In genomic region chr14:62696969-62697328, GRCh38 we compare ENCODE assay signal across 19 cellular contexts.
"Had no signal": no experiment of that assay in that cellular context is flagged by ENCODE, and none has a peak within 500 bp of the region (broad histone marks: within the 10 kb centered on the region; RNA-seq: fewer than 3 reads in every experiment).

No MANE protein-coding gene starts in this region.

- H3K27ac Mint-ChIP-seq: dendritic cell treated with granulocyte-macrophage colony-stimulating factor and Interleukin-4, amounts not matched to agents 40 ng/mL and 50 ng/mL, for 4 days; effector memory CD8-positive, alpha-beta T cell; naive thymus-derived CD4-positive, alpha-beta T cell had no signal

- H3K36me3 Mint-ChIP-seq: naive thymus-derived CD4-positive, alpha-beta T cell; type B pancreatic cell had no signal

- H3K9me3 Mint-ChIP-seq: nephron progenitor cell had no signal

- H3K4me3 Mint-ChIP-seq: dendritic cell treated with granulocyte-macrophage colony-stimulating factor and Interleukin-4, amounts not matched to agents 40 ng/mL and 50 ng/mL, for 4 days; effector memory CD8-positive, alpha-beta T cell; nephron progenitor cell; type B pancreatic cell had no signal

- FAIRE-seq: colon had no signal

- DNase-seq: effector memory CD8-positive, alpha-beta T cell; esophagus squamous epithelium; foreskin fibroblast; glutamatergic neuron; left colon; left ventricle myocardium superior; naive thymus-derived CD4-positive, alpha-beta T cell; nephron progenitor cell; right cardiac atrium; stimulated activated CD4-positive, alpha-beta T cell treated with anti-CD3 and anti-CD28 coated beads, Interleukin-2, amount 100 ng/mL, for 48 hours; stimulated activated naive CD8-positive, alpha-beta T cell treated with anti-CD3 and anti-CD28 coated beads, Interleukin-15, Interleukin-2, amounts not matched to agents 100 U/mL and 50 U/mL, for 24 hours; thyroid gland had no signal

- H3K27ac ChIP-seq: esophagus squamous epithelium, gastroesophageal sphincter, suprapubic skin, thyroid gland had no signal

- H3K9me3 ChIP-seq: esophagus squamous epithelium, gastroesophageal sphincter, suprapubic skin, thyroid gland had no signal

- H3K27me3 ChIP-seq: esophagus squamous epithelium, gastroesophageal sphincter, suprapubic skin, thyroid gland had no signal

- H3K4me3 ChIP-seq: esophagus squamous epithelium, gastroesophageal sphincter, lung, smooth muscle cell, suprapubic skin, thyroid gland had no signal

- H3K4me1 Mint-ChIP-seq: naive thymus-derived CD4-positive, alpha-beta T cell had no signal

- ATAC-seq: effector memory CD8-positive, alpha-beta T cell; gastroesophageal sphincter; left colon; left ventricle myocardium superior; naive thymus-derived CD4-positive, alpha-beta T cell; right cardiac atrium; stimulated activated naive CD8-positive, alpha-beta T cell treated with anti-CD3 and anti-CD28 coated beads, Interleukin-15, Interleukin-2, amounts not matched to agents 100 U/mL and 50 U/mL, for 24 hours had no signal

- H3K27me3 Mint-ChIP-seq: dendritic cell treated with granulocyte-macrophage colony-stimulating factor and Interleukin-4, amounts not matched to agents 40 ng/mL and 50 ng/mL, for 4 days; effector memory CD8-positive, alpha-beta T cell; naive thymus-derived CD4-positive, alpha-beta T cell; type B pancreatic cell had no signal

- H3K36me3 ChIP-seq: esophagus squamous epithelium, gastroesophageal sphincter, suprapubic skin, thyroid gland had no signal

- H3K4me1 ChIP-seq: thyroid gland had no signal

- H3K4me2 ChIP-seq: smooth muscle cell had no signal
